ENCODE assay signal across 1 cellular context in genomic region chr5:142301487-142302035, GRCh38.
TF ChIP-seq lines count a peak whose summit lies in the region.

No MANE protein-coding gene starts in this region.

TF ChIP-seq in IMR-90, 13 proteins besides CTCF, POLR2A, EP300 and RAD21 (continued from another document):
- TF ChIP-seq CEBPB (IDR thresholded peaks at IDR 0.05; ENCODE audit: low read depth, low read length) = peak; percentile 58
- TF ChIP-seq SMC3 (IDR thresholded peaks at IDR 0.05; ENCODE audit: low read depth, low read length) = no peak
- TF ChIP-seq MXI1 (IDR thresholded peaks at IDR 0.05; ENCODE audit: borderline replicate concordance, low read depth, low read length) = no peak
- no peak for TF ChIP-seq ELK1 (IDR thresholded peaks at IDR 0.05; ENCODE audit: borderline replicate concordance, low read depth, low read length)
- no peak for TF ChIP-seq CHD1 (IDR thresholded peaks at IDR 0.05; ENCODE audit: low read depth, low read length)
- no peak for TF ChIP-seq RCOR1 (IDR thresholded peaks at IDR 0.05; ENCODE audit: insufficient replicate concordance, low read length)
